13 cellular contexts compared by ENCODE assay signal in the genomic region with DNA sequence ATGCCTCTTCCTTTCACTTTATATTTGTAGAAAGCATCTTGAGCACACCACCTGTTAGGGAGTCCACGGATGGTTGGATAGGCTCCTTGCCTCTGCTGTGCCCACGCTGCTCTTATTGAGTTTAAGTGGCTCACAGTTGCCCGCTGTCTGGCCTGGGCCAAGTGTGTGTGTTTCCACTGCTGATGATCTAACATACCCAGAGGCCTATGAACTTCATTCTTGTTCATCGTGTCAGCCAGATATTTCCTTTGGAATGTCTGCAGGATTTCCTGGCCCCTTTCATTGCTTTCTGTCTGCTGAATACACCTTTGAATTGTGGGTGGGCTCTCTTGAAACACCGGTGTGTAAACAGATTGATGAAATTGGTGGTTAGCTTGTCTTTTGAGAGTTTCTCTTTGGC. TPM values are rescaled to one million over a fixed set of nuclear protein-coding genes. Genes with fewer than 3 reads are reported as not detected.
DNase-seq lines count a peak whose midpoint lies in the region; ATAC-seq, FAIRE-seq and TF ChIP-seq lines count a peak whose summit lies in the region.
"Had no signal": no experiment of that assay in that cellular context is flagged by ENCODE, and none has a peak within 500 bp of the region (broad histone marks: within the 10 kb centered on the region; RNA-seq: fewer than 3 reads in every experiment).

No MANE protein-coding gene starts in this region.

- no peaks in the 10 kb centered on the region for H3K9me3 ChIP-seq in A549
- H3K9me3 ChIP-seq in MM.1S (replicated peaks; ENCODE audit: insufficient read depth, low read length), result no peaks in the 10 kb centered on the region
- H3K9me3 ChIP-seq: adrenal gland had no signal

- POLR2A ChIA-PET in A549 (lab: Yijun Ruan, JAX) (no interaction called here), WTC11 (lab: Charles Lee) (no interaction called here)

- H3K4me3 Mint-ChIP-seq in WTC11, result no peak overlapping the region
- H3K4me3 Mint-ChIP-seq: activated CD4-positive, alpha-beta memory T cell treated with anti-CD3 and anti-CD28 coated beads for 36 hours; CD4-positive, alpha-beta memory T cell had no signal

- H4K20me1 ChIP-seq in MM.1S (ENCODE audit: insufficient read depth, low read length), result no peaks in the 10 kb centered on the region

- no peak for TF ChIP-seq POLR2A in A549 (IDR thresholded peaks at IDR 0.05; ENCODE audit: low read length)
- no peak for TF ChIP-seq POLR2A in H54 (IDR thresholded peaks at IDR 0.05; ENCODE audit: low read depth, low read length)

- FAIRE-seq in A549 (lab: Jason Lieb, UNC) (no peak), H54 (lab: Jason Lieb, UNC) (peak; percentile 82)
- FAIRE-seq: GM12892 had no signal

- H3K4me2 ChIP-seq in A549, result peak overlapping the region; percentile 47
- no peak overlapping the region for H3K4me2 ChIP-seq in MM.1S (ENCODE audit: low read depth, low read length)

- no peaks in the 10 kb centered on the region for H3K9me2 ChIP-seq in MM.1S (replicated peaks; ENCODE audit: insufficient read depth, low read length)

- peak; percentile 54 to 92; a peak in 4 of 6 replicates for ATAC-seq in A549
- ATAC-seq in esophagus mucosa, result no peak
- no peak for ATAC-seq in HG02884 (IDR thresholded peaks at IDR 0.05; ENCODE audit: unreplicated experiment)
- no peak for ATAC-seq in WTC11

- TF ChIP-seq CTCF in A549 (IDR thresholded peaks at IDR 0.05) (no peak), WTC11 (IDR thresholded peaks at IDR 0.05) (no peak), MM.1S (IDR thresholded peaks at IDR 0.05; ENCODE audit: low read length) (no peak)

- no peaks in the 10 kb centered on the region for H3K36me3 ChIP-seq in MM.1S (replicated peaks; ENCODE audit: insufficient read depth, low read length)
- H3K36me3 ChIP-seq: adrenal gland had no signal

- H3F3A ChIP-seq in MM.1S (ENCODE audit: insufficient read depth, low read length), result no peaks in the 10 kb centered on the region

- WGBS in A549 (ENCODE audit: missing lambda C conversion rate), result 16% methylated on average over 5 of the region's 5 CpGs

- H3K4me3 ChIP-seq in A549 (no peak overlapping the region), MM.1S (ENCODE audit: low read length) (no peak overlapping the region)
- H3K4me3 ChIP-seq: adrenal gland had no signal

- H3K27ac ChIP-seq in A549, result peak overlapping the region in 1 of 2 experiments; percentile 59; a peak in 3 of 6 replicates
- peak overlapping the region; percentile 82 for H3K27ac ChIP-seq in layer of hippocampus (ENCODE audit: low read depth, low read length)
- no peak overlapping the region for H3K27ac ChIP-seq in MM.1S (ENCODE audit: low read length)

- H3K9me3 Mint-ChIP-seq in WTC11, result no peaks in the 10 kb centered on the region
- H3K9me3 Mint-ChIP-seq: activated CD4-positive, alpha-beta memory T cell treated with anti-CD3 and anti-CD28 coated beads for 36 hours; CD4-positive, alpha-beta memory T cell had no signal

- no peaks in the 10 kb centered on the region for H3K27me3 Mint-ChIP-seq in WTC11 (ENCODE audit: low read depth)
- H3K27me3 Mint-ChIP-seq: activated CD4-positive, alpha-beta memory T cell treated with anti-CD3 and anti-CD28 coated beads for 36 hours; CD4-positive, alpha-beta memory T cell had no signal

- H3K4me1 ChIP-seq in A549 (peaks cover 25% of the 10 kb centered on the region; the same call in 2 of the 3 replicates), MM.1S (ENCODE audit: low read length) (0 out of 2 replicates have a peak, but pooled peaks cover 5% of the 10 kb centered on the region)

- H2AFZ ChIP-seq in MM.1S (ENCODE audit: low read length), result no peak overlapping the region

- CTCF ChIA-PET in A549 (lab: Yijun Ruan, JAX) (interaction anchor here (0.8 to 0.9 kb wide), 2 partner anchors 13 to 25 kb away, joined by 3 to 4 read pairs; no protein-coding TSS in a partner anchor), WTC11 (lab: Charles Lee) (no interaction called here)

- peaks cover 54% of the 10 kb centered on the region for H3K4me1 Mint-ChIP-seq in WTC11

- peak; percentile 10 to 55 for DNase-seq in A549 (ENCODE audit: low read depth in 1 of 2, low spot score in 1 of 2)
- peak; percentile 42 for DNase-seq in H54 (ENCODE audit: insufficient read length, low spot score)
- peak; percentile 37 for DNase-seq in amniotic epithelial cell (ENCODE audit: low read depth)
- DNase-seq in WTC11 (ENCODE audit: low spot score), result no peak
- no peak for DNase-seq in MM.1S
- DNase-seq: activated CD4-positive, alpha-beta memory T cell treated with anti-CD3 and anti-CD28 coated beads for 36 hours; adrenal gland; CD4-positive, alpha-beta memory T cell; NCI-H2171 treated with DMSO at 0.1 percent for 48 hours had no signal

- H3K27me3 ChIP-seq in layer of hippocampus (ENCODE audit: control insufficient read depth, insufficient read depth, low read length), result no peaks in the 10 kb centered on the region
- no peaks in the 10 kb centered on the region for H3K27me3 ChIP-seq in MM.1S (replicated peaks; ENCODE audit: insufficient read depth, low read length)
- H3K27me3 ChIP-seq: adrenal gland had no signal

- H3K9ac ChIP-seq in MM.1S (ENCODE audit: low read length), result no peak overlapping the region

- TF ChIP-seq RAD21 in A549 (conservative IDR thresholded peaks at IDR 0.05 in 1 of 2, IDR thresholded peaks at IDR 0.05 in 1 of 2), result no peak

- no peaks in the 10 kb centered on the region for H3K79me2 ChIP-seq in MM.1S (ENCODE audit: low read length)

- no peak overlapping the region for H3K27ac Mint-ChIP-seq in WTC11
- H3K27ac Mint-ChIP-seq: activated CD4-positive, alpha-beta memory T cell treated with anti-CD3 and anti-CD28 coated beads for 36 hours; CD4-positive, alpha-beta memory T cell had no signal

- no peaks in the 10 kb centered on the region for H3K36me3 Mint-ChIP-seq in WTC11
- H3K36me3 Mint-ChIP-seq: activated CD4-positive, alpha-beta memory T cell treated with anti-CD3 and anti-CD28 coated beads for 36 hours; CD4-positive, alpha-beta memory T cell had no signal

- TF ChIP-seq EP300 in A549 (IDR thresholded peaks at IDR 0.05), result no peak

TF ChIP-seq in A549, 52 proteins besides CTCF, POLR2A, EP300 and RAD21 (continues in another document):
- no peak for TF ChIP-seq HEYL (CRISPR knock-in tag; IDR thresholded peaks at IDR 0.05)
- TF ChIP-seq HOXB5 (CRISPR knock-in tag; IDR thresholded peaks at IDR 0.05), result no peak
- no peak for TF ChIP-seq CBX2 (IDR thresholded peaks at IDR 0.05; ENCODE audit: borderline replicate concordance, low read depth)
- no peak for TF ChIP-seq SMC3 (IDR thresholded peaks at IDR 0.05)
- no peak for TF ChIP-seq CEBPB (IDR thresholded peaks at IDR 0.05)
- no peak for TF ChIP-seq CHD2 (IDR thresholded peaks at IDR 0.05; ENCODE audit: low read length, partially characterized antibody)
- no peak for TF ChIP-seq USF2 (IDR thresholded peaks at IDR 0.05)
- TF ChIP-seq ATOH8 (CRISPR knock-in tag; IDR thresholded peaks at IDR 0.05; ENCODE audit: low read depth), result no peak
- TF ChIP-seq ZNF302 (CRISPR knock-in tag; IDR thresholded peaks at IDR 0.05), result no peak
- no peak for TF ChIP-seq HOXA7 (CRISPR knock-in tag; IDR thresholded peaks at IDR 0.05)
- TF ChIP-seq EHMT2 (IDR thresholded peaks at IDR 0.05; ENCODE audit: low read depth), result no peak

TF ChIP-seq in WTC11, 78 proteins besides CTCF, POLR2A, EP300 and RAD21:
- no peak for TF ChIP-seq ARID4B (CRISPR knock-in tag; IDR thresholded peaks at IDR 0.05; ENCODE audit: borderline replicate concordance)

RNA-seq across cellular contexts. Expression of gene MVB12B, which starts 46.6 kb away (rescaled TPM):
- polyA plus RNA-seq in A549 (2011; rRNA removed) (5.2 and 5.9 TPM in 2 replicates), A549 (2017; fragmentation: RNase III; extraction: RNeasy Plus Mini Kit Qiagen cat#74134 plus additional on column Dnase treatment) (4.3 to 5.1 TPM (median 4.6 TPM) in 3 replicates)
- 5.0 and 7.6 TPM in 2 replicates for polyA plus RNA-seq in A549 (2012; cell fraction: cytosol; rRNA removed)
- polyA plus RNA-seq in A549 (2012; cell fraction: nucleus; rRNA removed), result 7.9 and 9.7 TPM in 2 replicates
- 10.0 and 12.3 TPM in 2 replicates for polyA minus RNA-seq in A549 (2011; rRNA and poly(A)+ RNA removed)
- total RNA-seq in esophagus mucosa (2.5 TPM), WTC11 (2021) (4.9 to 5.7 TPM (median 5.5 TPM) in 3 replicates)

Comparison
In these comparisons a context has a peak if more than half of its experiments do, and no peak if none do; other contexts are left out.
1. ATAC-seq: peak in A549 (2 of 2); none in esophagus mucosa (single experiment), HG02884 (single experiment) and WTC11 (single experiment).
2. DNase-seq: peak in A549 (2 of 2), H54 (single experiment) and amniotic epithelial cell (single experiment); none in WTC11 (single experiment) and MM.1S (single experiment).